Comparison of ENCODE assay signal across 9 cellular contexts in genomic region chr15:63049747-63050439, GRCh38. TPM values are rescaled to one million over a fixed set of nuclear protein-coding genes. Genes with fewer than 3 reads are reported as not detected.
DNase-seq lines count a peak whose midpoint lies in the region; ATAC-seq and TF ChIP-seq lines count a peak whose summit lies in the region.
"Had no signal": no experiment of that assay in that cellular context is flagged by ENCODE, and none has a peak within 500 bp of the region (broad histone marks: within the 10 kb centered on the region; RNA-seq: fewer than 3 reads in every experiment).

No MANE protein-coding gene starts in this region.

- H3K4me1 ChIP-seq in ES-I3 (ENCODE audit: insufficient read depth, low read length) (peaks cover 50% of the 10 kb centered on the region), prostate gland (replicated peaks) (peaks cover 43% of the 10 kb centered on the region)

- H3K9me3 Mint-ChIP-seq in T-cell: no peaks in the 10 kb centered on the region

- H3K4me3 ChIP-seq in fibroblast of mammary gland (ENCODE audit: control insufficient read depth, low read depth, low read length) (peak overlapping the region; percentile 67), prostate gland (peak overlapping the region; percentile 63 to 86)

- ATAC-seq in T-cell (replicated peaks in 1 of 4) (no peak), GM21576 (IDR thresholded peaks at IDR 0.05; ENCODE audit: unreplicated experiment) (no peak), GM21447 (IDR thresholded peaks at IDR 0.05; ENCODE audit: unreplicated experiment) (no peak), GM21528 (IDR thresholded peaks at IDR 0.05; ENCODE audit: low FRiP score, unreplicated experiment) (no peak)

- peaks cover 18 to 25% (median 19%) of the 10 kb centered on the region in 3 donors for H3K4me1 Mint-ChIP-seq in T-cell

- TF ChIP-seq POLR2A in prostate gland (IDR thresholded peaks at IDR 0.05): no peak

- H3K27me3 ChIP-seq in prostate gland (replicated peaks; ENCODE audit: insufficient read depth): no peaks in the 10 kb centered on the region

- DNase-seq in T-cell (no peak), fibroblast of mammary gland (ENCODE audit: low read depth) (no peak), prostate gland (ENCODE audit: low spot score) (no peak)
- no peak for DNase-seq in central memory CD4-positive, alpha-beta T cell
- DNase-seq: activated CD4-positive, CD25-positive, alpha-beta regulatory T cell treated with anti-CD3 and anti-CD28 coated beads, Interleukin-2, amount 50 U/mL, for 72 hours had no signal

- peaks cover 31% of the 10 kb centered on the region for H3K36me3 ChIP-seq in ES-I3 (ENCODE audit: insufficient read depth, low read length)
- no peaks in the 10 kb centered on the region for H3K36me3 ChIP-seq in prostate gland

- H3K27ac ChIP-seq in prostate gland: peak overlapping the region; percentile 91 to 95

- POLR2A ChIA-PET in T-cell (lab: Charles Lee): no interaction called here

- WGBS in prostate gland: 55% methylated on average over 8 of the region's 8 CpGs

- H3K27ac Mint-ChIP-seq in T-cell: no peak overlapping the region

- peak overlapping the region; percentile 92 to 95 (median 94) for H3K4me3 Mint-ChIP-seq in T-cell

- H3K36me3 Mint-ChIP-seq in T-cell: no peaks in the 10 kb centered on the region

- peaks cover 21 to 26% of the 10 kb centered on the region in 2 donors for H3K27me3 Mint-ChIP-seq in T-cell

- intact Hi-C loops in prostate gland (cut with DNase I): loop anchor here (2.0 kb wide), 1 partner anchor 43 kb away; no protein-coding TSS in a partner anchor

- TF ChIP-seq CTCF in fibroblast of mammary gland (conservative IDR thresholded peaks at IDR 0.05; ENCODE audit: control insufficient read depth, insufficient read depth, low read depth, low read length): no peak
- no peak for TF ChIP-seq CTCF in prostate gland (IDR thresholded peaks at IDR 0.05)

- peak overlapping the region; percentile 71; the same call in 1 of the 2 replicates for H3K9ac ChIP-seq in ES-I3 (ENCODE audit: low read depth, low read length)

- no peaks in the 10 kb centered on the region for H3K9me3 ChIP-seq in ES-I3 (ENCODE audit: control insufficient read depth, insufficient read depth, low read length)
- no peaks in the 10 kb centered on the region for H3K9me3 ChIP-seq in prostate gland

- CTCF ChIA-PET in T-cell (lab: Charles Lee): interaction anchor here in 1 of 2 donors (3.0 kb wide), 1 partner anchor 44 kb away, joined by 18 read pairs; no protein-coding TSS in a partner anchor

RNA-seq across cellular contexts. Expression of gene TPM1, which starts 7.3 kb away (rescaled TPM):
- total RNA-seq in T-cell: 10 to 100 TPM; 12.1 to 27.0 (median 23.3) TPM
- 100 to 1,000 TPM; 564 to 629 TPM for total RNA-seq in prostate gland

Comparison
In these comparisons a context has a peak if more than half of its experiments do, and no peak if none do; other contexts are left out.
1. RNA of gene TPM1, which starts 7.3 kb away (total RNA-seq): 564 to 629 TPM in prostate gland; 12.1 to 27.0 TPM in T-cell; every median in the first group is over 10 times any median in the second.